ENCODE assay signal across 8 cellular contexts in genomic region chr7:123748171-123748733, GRCh38. TPM values are rescaled to one million over a fixed set of nuclear protein-coding genes. Genes with fewer than 3 reads are reported as not detected.
A peak's percentile ranks its signal among the peaks of the same experiment; 100 is the strongest.
DNase-seq lines count a peak whose midpoint lies in the region; ATAC-seq and TF ChIP-seq lines count a peak whose summit lies in the region.

No MANE protein-coding gene starts in this region.

- H3K4me2 ChIP-seq in OCI-LY1 (ENCODE audit: low read length) = peak overlapping the region; percentile 91

- H3K4me3 ChIP-seq in OCI-LY1 (ENCODE audit: low read depth, low read length, poor library complexity, severe bottlenecking) = peak overlapping the region; percentile 92
- peak overlapping the region; percentile 19 to 95 (median 78) for H3K4me3 ChIP-seq in adrenal gland
- H3K4me3 ChIP-seq in left ventricle myocardium inferior = peak overlapping the region; percentile 89

- in situ Hi-C loops in GM13977 (cut with MboI; ENCODE audit: low pct_unique_long_range_greater_than_20kb, low sequenced_read_pairs, unreplicated experiment) = no loop called here

- H4K20me1 ChIP-seq in OCI-LY1 (ENCODE audit: insufficient read depth, low read length) = peaks cover 5% of the 10 kb centered on the region; the same call in 1 of the 2 replicates

- DNase-seq in GM13977 (ENCODE audit: low spot score) (peak; percentile 56), adrenal gland (peak in 6 of 7 donors; percentile 43 to 67 (median 49)), left ventricle myocardium inferior (peak; percentile 55), posterior cingulate gyrus (peak in 7 of 10 donors; percentile 6 to 89 (median 41)), T1000 (lab: John Stamatoyannopoulos, UW) (no peak)

- no peaks in the 10 kb centered on the region for H3K9me2 ChIP-seq in OCI-LY1 (ENCODE audit: low read depth, low read length)

- peaks cover 49% of the 10 kb centered on the region for H3K79me2 ChIP-seq in OCI-LY1 (ENCODE audit: insufficient read depth, low read length)

- peak overlapping the region; percentile 54; the same call in 1 of the 2 replicates for H2AFZ ChIP-seq in OCI-LY1 (ENCODE audit: low read length)

- H3K27me3 ChIP-seq in OCI-LY1 (ENCODE audit: insufficient read depth, low read length) (no peaks in the 10 kb centered on the region), adrenal gland (no peaks in the 10 kb centered on the region), left ventricle myocardium inferior (ENCODE audit: low read depth) (no peaks in the 10 kb centered on the region)

- TF ChIP-seq CTCF in 22Rv1 (IDR thresholded peaks at IDR 0.05) (0 out of 2 replicates have a peak, but pooled peaks have one; percentile 19), GM13977 (IDR thresholded peaks at IDR 0.05; ENCODE audit: extremely low read depth, insufficient read depth, missing control alignments) (no peak), OCI-LY1 (IDR thresholded peaks at IDR 0.05; ENCODE audit: low read length) (no peak), adrenal gland (IDR thresholded peaks at IDR 0.05) (peak in 2 of 6 experiments; percentile 1 to 14), left ventricle myocardium inferior (IDR thresholded peaks at IDR 0.05; ENCODE audit: borderline replicate concordance) (peak; percentile 15)

- peak; percentile 24 for ATAC-seq in HG02943 (IDR thresholded peaks at IDR 0.05; ENCODE audit: low read depth, unreplicated experiment)

- H3K27ac ChIP-seq in 22Rv1 (peak overlapping the region; percentile 96), OCI-LY1 (ENCODE audit: low read depth, low read length, poor library complexity, severe bottlenecking) (peak overlapping the region; percentile 76), adrenal gland (peak overlapping the region; percentile 88 to 99 (median 98)), left ventricle myocardium inferior (replicated peaks) (peak overlapping the region; percentile 98)

- H3K9me3 ChIP-seq in OCI-LY1 (ENCODE audit: low read length) (no peaks in the 10 kb centered on the region), adrenal gland (replicated peaks in 1 of 3) (no peaks in the 10 kb centered on the region), left ventricle myocardium inferior (replicated peaks) (no peaks in the 10 kb centered on the region)

- no peak for TF ChIP-seq POLR2A in adrenal gland (IDR thresholded peaks at IDR 0.05)

- intact Hi-C loops in adrenal gland (cut with DNase I) = no loop called here
- intact Hi-C loops in left ventricle myocardium inferior (cut with micrococcal nuclease) = no loop called here
- intact Hi-C loops in posterior cingulate gyrus (cut with DNase I) = loop anchor here (5.0 to 10.0 kb wide), 2 partner anchors 46 to 193 kb away; partner anchors contain the start of gene NDUFA5

- peak overlapping the region; percentile 93 for H3K9ac ChIP-seq in OCI-LY1 (ENCODE audit: low read length)

- H3K36me3 ChIP-seq in OCI-LY1 (ENCODE audit: insufficient read depth, low read length) (peaks cover 3% of the 10 kb centered on the region; the same call in 1 of the 2 replicates), adrenal gland (replicated peaks in 1 of 2) (no peaks in the 10 kb centered on the region), left ventricle myocardium inferior (no peaks in the 10 kb centered on the region)

- peaks cover 9% of the 10 kb centered on the region; the same call in 1 of the 2 replicates for H3F3A ChIP-seq in OCI-LY1 (ENCODE audit: insufficient read depth, low read length)

- peaks cover 47% of the 10 kb centered on the region for H3K4me1 ChIP-seq in OCI-LY1 (ENCODE audit: insufficient read depth, low read length, severe bottlenecking)
- peaks cover 24 to 66% of the 10 kb centered on the region in 2 donors for H3K4me1 ChIP-seq in adrenal gland (replicated peaks in 1 of 2)
- peaks cover 90% of the 10 kb centered on the region for H3K4me1 ChIP-seq in left ventricle myocardium inferior

- WGBS in adrenal gland, 4 donors = 0 to 1% (median 0%) methylated on average over 4 to 46 of the region's 46 CpGs

RNA-seq across cellular contexts. Expression of gene WASL, which starts 0.6 kb away (rescaled TPM):
- total RNA-seq in adrenal gland (10 to 100 TPM; 27.6 to 52.1 (median 36.2) TPM), left ventricle myocardium inferior (27.5 TPM)
- polyA plus RNA-seq in adrenal gland = 10 to 100 TPM; 12.2 to 44.0 (median 17.9) TPM

Comparison
In these comparisons a context has a peak if more than half of its experiments do, and no peak if none do; other contexts are left out.
1. CTCF ChIP-seq: peak in 22Rv1 (single experiment) and left ventricle myocardium inferior (single experiment); none in GM13977 (single experiment) and OCI-LY1 (single experiment).
2. Peak in every context shown above with its lines, with median percentiles within 50 percentile points of each other: H3K27ac ChIP-seq and H3K4me3 ChIP-seq.